In the genomic region with DNA sequence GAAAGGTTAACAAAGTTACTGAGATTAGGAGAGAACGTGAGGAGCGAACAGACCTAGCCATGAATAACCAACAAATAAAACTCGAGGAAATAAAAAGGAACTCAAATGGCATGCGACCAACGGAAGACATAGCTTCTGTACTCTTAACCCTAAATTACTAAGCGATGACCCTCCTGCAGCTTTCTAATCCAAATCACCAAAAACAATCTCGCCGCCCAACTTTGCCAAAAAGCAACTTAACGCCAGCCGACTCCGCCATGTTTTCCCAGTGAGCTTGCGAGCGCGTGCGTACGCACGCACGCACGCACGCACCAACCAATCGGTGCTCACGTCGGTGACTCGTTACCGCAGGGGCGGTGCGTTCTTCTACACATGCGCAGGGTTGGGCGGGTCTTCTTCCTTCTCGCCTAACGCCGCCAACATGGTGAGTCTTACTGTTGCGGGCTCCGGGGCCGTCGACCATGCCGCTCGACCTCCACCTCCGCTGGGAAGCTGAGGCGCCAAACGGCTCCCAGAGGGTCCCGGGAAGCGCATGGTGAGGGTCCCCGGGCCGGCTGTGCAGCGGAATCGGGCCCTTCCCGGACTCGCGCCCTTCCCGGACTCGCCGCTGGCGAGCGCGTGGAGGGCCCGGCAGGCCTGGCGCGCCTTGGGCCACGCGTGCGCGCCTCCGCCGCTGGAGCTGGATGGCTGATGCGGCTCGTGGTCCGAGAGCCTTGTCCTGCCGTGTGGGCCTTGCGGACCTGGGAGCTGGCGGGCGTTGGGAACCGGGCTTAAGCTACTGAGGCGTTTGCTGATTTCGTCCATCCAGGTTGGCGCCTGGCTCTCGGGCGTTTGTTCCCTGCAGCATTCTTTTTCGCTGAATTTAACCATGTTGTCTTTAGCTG, we compare ENCODE assay signal across 8 cellular contexts. TPM values are rescaled to one million over a fixed set of nuclear protein-coding genes. Genes with fewer than 3 reads are reported as not detected.
DNase-seq lines count a peak whose midpoint lies in the region; ATAC-seq and TF ChIP-seq lines count a peak whose summit lies in the region.

A gene (plus strand): TSS at position 400 of the 884 bp plus-strand sequence. CDS start 133 bp downstream, at position 533.

- H3K9ac ChIP-seq in muscle layer of colon (ENCODE audit: low read length): peak within 1 kb of the TSS; percentile 90

- in situ Hi-C loops in Panc1 (cut with HindIII; ENCODE audit: low pct_unique_long_range_greater_than_20kb, low sequenced_read_pairs): no loop called here

- H3K27ac ChIP-seq in Panc1 (ENCODE audit: low read length) (peak within 1 kb of the TSS; percentile 89), muscle layer of colon (ENCODE audit: low read depth, low read length) (peak within 1 kb of the TSS; percentile 64)

- peak within 1 kb of the TSS; percentile 94 for H3K4me3 ChIP-seq in Jurkat, Clone E6-1 (ENCODE audit: low read length)
- H3K4me3 ChIP-seq in Panc1 (ENCODE audit: low read depth in 2 of 2, low read length in 2 of 2): peak within 1 kb of the TSS; percentile 88 to 91
- peak within 1 kb of the TSS; percentile 84 to 87 for H3K4me3 ChIP-seq in muscle layer of colon (ENCODE audit: low read depth in 1 of 2, low read length in 2 of 2)

- H3K9me3 ChIP-seq in Panc1 (ENCODE audit: control insufficient read depth, insufficient read depth, low read depth, low read length) (no peaks in the 10 kb centered on the region), muscle layer of colon (ENCODE audit: low read length) (no peaks in the 10 kb centered on the region)

- peaks cover 17% of the 10 kb centered on the region for H3K4me1 ChIP-seq in Panc1 (ENCODE audit: control insufficient read depth, insufficient read depth, low read length)
- H3K4me1 ChIP-seq in muscle layer of colon (ENCODE audit: insufficient read depth, low read length): peaks cover 21% of the 10 kb centered on the region

- CTCF ChIA-PET in Panc1 (lab: Charles Lee): no interaction called here

- TF ChIP-seq CTCF in Panc1 (IDR thresholded peaks at IDR 0.05): no peak

- DNase-seq in DMS153 (lab: John Stamatoyannopoulos, UW) (peak; percentile 59), Panc1 (ENCODE audit: low read depth, low spot score) (peak; percentile 72)
- peak; percentile 95 for DNase-seq in Jurkat, Clone E6-1 (ENCODE audit: low read depth, low spot score)
- peak; percentile 93 to 95 for DNase-seq in activated T-cell treated with anti-CD3 and anti-CD28 coated beads, Interleukin-2, amount 50 U/mL, for 48 hours
- peak; percentile 92 for DNase-seq in stimulated activated CD8-positive, alpha-beta memory T cell treated with anti-CD3 and anti-CD28 coated beads, Interleukin-7, amount 100 ng/mL, for 24 hours (ENCODE audit: low read depth)

- intact Hi-C loops in Panc1 (cut with micrococcal nuclease; ENCODE audit: unreplicated experiment): no loop called here

- ATAC-seq in GM21619 (IDR thresholded peaks at IDR 0.05; ENCODE audit: unreplicated experiment) (peak; percentile 64), Panc1 (peak; percentile 89), esophagus mucosa (peak; percentile 90)

- H3K27me3 ChIP-seq in Panc1 (ENCODE audit: control insufficient read depth, insufficient read depth, low read length): no peaks in the 10 kb centered on the region
- H3K27me3 ChIP-seq in muscle layer of colon (ENCODE audit: control insufficient read depth in 1 of 2, insufficient read depth in 2 of 2, low read length in 2 of 2): no peaks in the 10 kb centered on the region

- POLR2A ChIA-PET in Panc1 (lab: Charles Lee): interaction anchor here (0.6 kb wide), 1 partner anchor 1333 kb away, joined by 4 read pairs; no protein-coding TSS in a partner anchor

- no TSS peak for BruUV-seq in Panc1 (replicated peaks; lab: Mats Ljungman, UMichigan)

- peaks cover 23% of the 10 kb centered on the region for H3K36me3 ChIP-seq in Panc1 (ENCODE audit: control insufficient read depth, insufficient read depth, low read length)
- peaks cover 25% of the 10 kb centered on the region for H3K36me3 ChIP-seq in muscle layer of colon (ENCODE audit: insufficient read depth, low read length)

RNA-seq across cellular contexts. Expression of the gene that starts here (rescaled TPM):
- polyA plus RNA-seq in Jurkat, Clone E6-1 (2012; ENCODE audit: insufficient read depth, insufficient read length): 2,775 TPM
- total RNA-seq in Panc1 (2021; ENCODE audit: unreplicated experiment) (1,134 TPM), esophagus mucosa (1,667 TPM)
- 974 TPM for polyA plus RNA-seq in Panc1 (2012; ENCODE audit: insufficient read length)

Comparison
In these comparisons a context has a peak if more than half of its experiments do, and no peak if none do; other contexts are left out.
1. Peak in every context shown above with its lines: DNase-seq, ATAC-seq, H3K4me3 ChIP-seq and H3K27ac ChIP-seq.